ENCODE assay signal across 15 cellular contexts in the genomic region with DNA sequence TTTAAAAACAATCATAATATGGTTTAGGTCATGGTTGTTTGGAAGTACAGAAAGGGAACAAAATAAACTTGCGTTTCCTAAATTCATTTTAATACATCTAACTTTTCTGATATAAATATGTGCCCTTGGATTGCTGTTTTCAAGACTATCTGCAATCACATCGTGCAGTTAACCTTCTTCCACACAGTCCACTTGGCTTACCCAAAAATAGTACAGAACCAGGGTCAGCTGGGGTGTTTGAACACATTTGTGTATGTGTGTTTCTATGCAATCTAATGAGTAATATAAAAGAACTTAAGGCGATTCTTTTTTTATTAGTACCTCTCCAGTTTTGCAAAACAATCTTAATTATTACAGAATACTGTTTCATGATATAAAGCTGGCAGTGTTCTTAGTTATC. TPM values are rescaled to one million over a fixed set of nuclear protein-coding genes. Genes with fewer than 3 reads are reported as not detected.
DNase-seq lines count a peak whose midpoint lies in the region; ATAC-seq and TF ChIP-seq lines count a peak whose summit lies in the region.
"Had no signal": no experiment of that assay in that cellular context is flagged by ENCODE, and none has a peak within 500 bp of the region (broad histone marks: within the 10 kb centered on the region; RNA-seq: fewer than 3 reads in every experiment).

No MANE protein-coding gene starts in this region.

- H3K27me3 ChIP-seq in heart left ventricle (no peaks in the 10 kb centered on the region), OCI-LY3 (ENCODE audit: low read depth, low read length) (no peaks in the 10 kb centered on the region), upper lobe of right lung (no peaks in the 10 kb centered on the region), GM23248 (replicated peaks; ENCODE audit: insufficient read depth) (peaks cover 5% of the 10 kb centered on the region; the same call in 1 of the 2 replicates), left lung (no peaks in the 10 kb centered on the region)
- H3K27me3 ChIP-seq: foreskin keratinocyte had no signal

- no peaks in the 10 kb centered on the region for H3K9me3 Mint-ChIP-seq in activated naive CD8-positive, alpha-beta T cell treated with anti-CD3 and anti-CD28 coated beads, Interleukin-2, amount 10 ng/mL, durations not matched to agents 7 days and 5 days

- H3K36me3 ChIP-seq in heart left ventricle (no peaks in the 10 kb centered on the region), OCI-LY3 (replicated peaks; ENCODE audit: low read depth, low read length) (no peaks in the 10 kb centered on the region), upper lobe of right lung (no peaks in the 10 kb centered on the region), GM23248 (ENCODE audit: low read depth) (no peaks in the 10 kb centered on the region), left lung (no peaks in the 10 kb centered on the region)

- peak overlapping the region in 2 of 12 donors; percentile 4 to 82 for H3K27ac ChIP-seq in heart left ventricle
- H3K27ac ChIP-seq in OCI-LY3 (ENCODE audit: low read length), result no peak overlapping the region
- H3K27ac ChIP-seq in upper lobe of right lung, result peak overlapping the region; percentile 14
- H3K27ac ChIP-seq in GM23248, result no peak overlapping the region
- H3K27ac ChIP-seq in left lung, result peak overlapping the region in 1 of 2 donors; percentile 25
- H3K27ac ChIP-seq: foreskin keratinocyte had no signal

- H4K20me1 ChIP-seq in OCI-LY3 (ENCODE audit: insufficient read depth, low read length) (peaks cover 40% of the 10 kb centered on the region), GM23248 (ENCODE audit: insufficient read depth) (no peaks in the 10 kb centered on the region)

- H3K36me3 Mint-ChIP-seq in activated naive CD8-positive, alpha-beta T cell treated with anti-CD3 and anti-CD28 coated beads, Interleukin-2, amount 10 ng/mL, durations not matched to agents 7 days and 5 days, result peaks cover 44% of the 10 kb centered on the region

- H3K4me1 ChIP-seq in heart left ventricle, result peaks cover 0 to 73% (median 0%) of the 10 kb centered on the region in 12 donors
- peaks cover 35% of the 10 kb centered on the region for H3K4me1 ChIP-seq in OCI-LY3 (ENCODE audit: low read length)
- peaks cover 4% of the 10 kb centered on the region for H3K4me1 ChIP-seq in upper lobe of right lung
- no peaks in the 10 kb centered on the region for H3K4me1 ChIP-seq in GM23248 (ENCODE audit: insufficient read depth)
- peaks cover 0 to 89% of the 10 kb centered on the region in 2 donors for H3K4me1 ChIP-seq in left lung
- H3K4me1 ChIP-seq: foreskin keratinocyte had no signal

- H2AFZ ChIP-seq in OCI-LY3 (ENCODE audit: low read depth, low read length), result no peak overlapping the region
- H2AFZ ChIP-seq in GM23248, result no peak overlapping the region

- peaks cover 13% of the 10 kb centered on the region for H3K79me2 ChIP-seq in OCI-LY3 (ENCODE audit: low read length)
- H3K79me2 ChIP-seq in GM23248 (ENCODE audit: insufficient read depth), result no peaks in the 10 kb centered on the region

- H3K4me3 ChIP-seq in heart left ventricle (peak overlapping the region in 2 of 12 donors; percentile 1 to 4), OCI-LY3 (ENCODE audit: low read length) (0 out of 2 replicates have a peak overlapping the region, but pooled peaks have one; percentile 59), upper lobe of right lung (no peak overlapping the region), GM23248 (no peak overlapping the region), left lung (no peak overlapping the region)
- H3K4me3 ChIP-seq: smooth muscle cell had no signal

- ATAC-seq in heart left ventricle (peak in 3 of 4 donors; percentile 64 to 84 (median 73)), left cardiac atrium (no peak), upper lobe of right lung (no peak), left lung (no peak)
- no peak for ATAC-seq in activated naive CD8-positive, alpha-beta T cell treated with anti-CD3 and anti-CD28 coated beads, Interleukin-2, amount 10 ng/mL, durations not matched to agents 7 days and 5 days (ENCODE audit: low read depth)
- ATAC-seq: foreskin keratinocyte had no signal

- intact Hi-C loops in heart left ventricle (cut with DNase I) (no loop called here), left cardiac atrium (cut with DNase I) (no loop called here), upper lobe of right lung (cut with DNase I) (no loop called here), left lung (cut with DNase I) (no loop called here)

- H3K4me1 Mint-ChIP-seq in activated naive CD8-positive, alpha-beta T cell treated with anti-CD3 and anti-CD28 coated beads, Interleukin-2, amount 10 ng/mL, durations not matched to agents 7 days and 5 days, result peaks cover 59% of the 10 kb centered on the region

- no peak for TF ChIP-seq CTCF in heart left ventricle (IDR thresholded peaks at IDR 0.05)
- TF ChIP-seq CTCF in OCI-LY3 (IDR thresholded peaks at IDR 0.05; ENCODE audit: low read depth, low read length), result no peak
- TF ChIP-seq CTCF in upper lobe of right lung (IDR thresholded peaks at IDR 0.05), result no peak
- TF ChIP-seq CTCF in left lung (IDR thresholded peaks at IDR 0.05), result no peak

- POLR2A ChIA-PET in activated naive CD8-positive, alpha-beta T cell treated with anti-CD3 and anti-CD28 coated beads, Interleukin-2, amount 10 ng/mL, durations not matched to agents 7 days and 5 days (lab: Charles Lee), result no interaction called here

- DNase-seq in heart left ventricle (no peak), left cardiac atrium (no peak), upper lobe of right lung (no peak), GM23248 (no peak), left lung (no peak)
- DNase-seq in activated naive CD8-positive, alpha-beta T cell treated with anti-CD3 and anti-CD28 coated beads, Interleukin-2, amount 10 ng/mL, durations not matched to agents 7 days and 5 days, result no peak
- DNase-seq: activated CD8-positive, alpha-beta memory T cell treated with anti-CD3 and anti-CD28 coated beads for 24 hours; central memory CD4-positive, alpha-beta T cell; foreskin keratinocyte; HFFc6; SHP77; T1000 had no signal

- TF ChIP-seq POLR2A in heart left ventricle (IDR thresholded peaks at IDR 0.05), result no peak

- no peak overlapping the region for H3K9ac ChIP-seq in OCI-LY3 (ENCODE audit: low read length)
- no peak overlapping the region for H3K9ac ChIP-seq in GM23248

- H3K9me2 ChIP-seq in GM23248 (ENCODE audit: insufficient read depth), result no peaks in the 10 kb centered on the region

- H3K27me3 Mint-ChIP-seq in activated naive CD8-positive, alpha-beta T cell treated with anti-CD3 and anti-CD28 coated beads, Interleukin-2, amount 10 ng/mL, durations not matched to agents 7 days and 5 days, result no peaks in the 10 kb centered on the region
- H3K27me3 Mint-ChIP-seq: progenitor cell of endocrine pancreas had no signal

- H3K9me3 ChIP-seq in heart left ventricle (no peaks in the 10 kb centered on the region), OCI-LY3 (ENCODE audit: insufficient read depth, low read length) (no peaks in the 10 kb centered on the region), upper lobe of right lung (no peaks in the 10 kb centered on the region), GM23248 (ENCODE audit: low read depth) (no peaks in the 10 kb centered on the region), left lung (no peaks in the 10 kb centered on the region)

- H3F3A ChIP-seq in GM23248 (ENCODE audit: insufficient read depth), result no peaks in the 10 kb centered on the region

- in situ Hi-C loops in GM23248 (cut with MboI), result no loop called here

- peak overlapping the region; percentile 94; the same call in 1 of the 2 replicates for H3K4me2 ChIP-seq in OCI-LY3 (ENCODE audit: low read length)
- H3K4me2 ChIP-seq in GM23248 (ENCODE audit: unreplicated experiment), result no peak overlapping the region
- H3K4me2 ChIP-seq: smooth muscle cell had no signal

- no peak overlapping the region for H3K27ac Mint-ChIP-seq in activated naive CD8-positive, alpha-beta T cell treated with anti-CD3 and anti-CD28 coated beads, Interleukin-2, amount 10 ng/mL, durations not matched to agents 7 days and 5 days
- H3K27ac Mint-ChIP-seq: HFFc6, progenitor cell of endocrine pancreas had no signal

- H3K4me3 Mint-ChIP-seq in activated naive CD8-positive, alpha-beta T cell treated with anti-CD3 and anti-CD28 coated beads, Interleukin-2, amount 10 ng/mL, durations not matched to agents 7 days and 5 days, result peak overlapping the region; percentile 72
- H3K4me3 Mint-ChIP-seq: HFFc6 had no signal

- 0 to 17% (median 16%) methylated on average over 3 of the region's 3 CpGs for WGBS in heart left ventricle, 4 donors
- 36 to 37% methylated on average over 3 of the region's 3 CpGs for WGBS in GM23248 (ENCODE audit: low coverage in 1 of 2, low lambda C conversion rate in 2 of 2, missing lambda C conversion rate in 2 of 2), 2 experiments

RNA-seq across cellular contexts. Expression of a gene that starts 19.9 kb away (rescaled TPM):
- total RNA-seq in heart left ventricle (10 to 100 TPM in 1 of 9 donors, 1 to 10 TPM in 6, under 1 TPM in 2; 0.44 to 21.2 (median 1.4) TPM), left cardiac atrium (1 to 10 TPM; 3.8 to 4.8 TPM), upper lobe of right lung (18.2 TPM), left lung (10 to 100 TPM in 1 of 2 donors, 1 to 10 TPM in 1; 9.9 to 45.7 TPM)
- polyA plus RNA-seq in heart left ventricle (1 to 10 TPM in 1 of 2 donors, under 1 TPM in 1; 0.88 to 2.3 TPM), GM23248 (2016; fragmentation: Nextera tagmentation; extraction: Ambion mirVana) (not detected in 2 replicates)
- 100 to 1,000 TPM; 121 to 125 TPM for total RNA-seq in activated naive CD8-positive, alpha-beta T cell treated with anti-CD3 and anti-CD28 coated beads, Interleukin-2, amount 10 ng/mL, durations not matched to agents 7 days and 5 days
- not detected in 2 replicates for total RNA-seq in GM23248 (2014; rRNA removed; shearing (Covaris generic))
- total RNA-seq: foreskin keratinocyte, HFFc6, progenitor cell of endocrine pancreas had no signal
- polyA plus RNA-seq: foreskin keratinocyte, smooth muscle cell had no signal

Comparison
In these comparisons a context has a peak if more than half of its experiments do, and no peak if none do; other contexts are left out.
1. ATAC-seq: peak in heart left ventricle (3 of 4); none in left cardiac atrium (0 of 2), activated naive CD8-positive, alpha-beta T cell treated with anti-CD3 and anti-CD28 coated beads, Interleukin-2, amount 10 ng/mL, durations not matched to agents 7 days and 5 days (single experiment), upper lobe of right lung (single experiment) and left lung (single experiment).